In the genomic region with DNA sequence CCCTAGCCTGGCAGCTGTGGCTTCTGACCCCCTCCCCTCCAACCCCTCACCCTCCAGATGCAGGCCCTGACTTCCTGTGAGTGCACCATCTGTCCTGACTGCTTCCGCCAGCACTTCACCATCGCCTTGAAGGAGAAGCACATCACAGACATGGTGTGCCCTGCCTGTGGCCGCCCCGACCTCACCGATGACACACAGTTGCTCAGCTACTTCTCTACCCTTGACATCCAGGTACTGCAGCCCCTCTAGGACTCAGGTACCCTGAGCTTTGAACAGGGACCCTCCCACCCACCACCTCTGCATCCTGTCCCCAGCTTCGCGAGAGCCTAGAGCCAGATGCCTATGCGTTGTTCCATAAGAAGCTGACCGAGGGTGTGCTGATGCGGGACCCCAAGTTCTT, we compare ENCODE assay signal across 18 cellular contexts.
"Had no signal": no experiment of that assay in that cellular context is flagged by ENCODE, and none has a peak within 500 bp of the region (broad histone marks: within the 10 kb centered on the region; RNA-seq: fewer than 3 reads in every experiment).

No MANE protein-coding gene starts in this region.

- H3K4me1 Mint-ChIP-seq: neural crest cell had no signal

- H3K4me3 Mint-ChIP-seq: activated CD8-positive, alpha-beta memory T cell treated with anti-CD3 and anti-CD28 coated beads, Interleukin-2, amount 10 ng/mL, durations not matched to agents 7 days and 5 days had no signal

- H3K9me3 Mint-ChIP-seq: neural crest cell had no signal

- H3K27me3 ChIP-seq: adrenal gland, body of pancreas, gastroesophageal sphincter, tibial artery, vagina had no signal

- DNase-seq: activated CD4-positive, alpha-beta T cell treated with anti-CD3 and anti-CD28 coated beads for 48 hours; activated CD8-positive, alpha-beta memory T cell treated with anti-CD3 and anti-CD28 coated beads, Interleukin-2, amount 10 ng/mL, durations not matched to agents 7 days and 5 days; activated gamma-delta T cell treated with Interleukin-2 at 50 U/mL for 16 hours; activated T-cell treated with anti-CD3 and anti-CD28 coated beads, Interleukin-2, amount 50 U/mL, for 48 hours; adrenal gland; body of pancreas; central memory CD4-positive, alpha-beta T cell; effector memory CD4-positive, alpha-beta T cell; hippocampal formation; kidney glomerular epithelial cell; stimulated activated CD4-positive, alpha-beta T cell treated with anti-CD3 and anti-CD28 coated beads, Interleukin-4, amount 100 ng/mL, for 4 hours; tibial artery; WERI-Rb-1 had no signal

- H3K4me1 ChIP-seq: parathyroid adenoma, tibial artery, vagina had no signal

- H2AFZ ChIP-seq: parathyroid adenoma had no signal

- H3K27ac ChIP-seq: adrenal gland, body of pancreas, epithelial cell of prostate, parathyroid adenoma, tibial artery, vagina, WERI-Rb-1 had no signal

- H3K4me3 ChIP-seq: adrenal gland, body of pancreas, gastroesophageal sphincter, tibial artery, vagina had no signal

- H3K27me3 Mint-ChIP-seq: activated CD8-positive, alpha-beta memory T cell treated with anti-CD3 and anti-CD28 coated beads, Interleukin-2, amount 10 ng/mL, durations not matched to agents 7 days and 5 days had no signal

- ATAC-seq: activated CD8-positive, alpha-beta memory T cell treated with anti-CD3 and anti-CD28 coated beads, Interleukin-2, amount 10 ng/mL, durations not matched to agents 7 days and 5 days; body of pancreas; gastroesophageal sphincter had no signal

- H3K9me3 ChIP-seq: adrenal gland, body of pancreas, gastroesophageal sphincter, tibial artery, vagina had no signal
